Comparison of ENCODE assay signal across 11 cellular contexts in genomic region chr5:179759961-179760541, GRCh38. TPM values are rescaled to one million over a fixed set of nuclear protein-coding genes. Genes with fewer than 3 reads are reported as not detected.
DNase-seq lines count a peak whose midpoint lies in the region; ATAC-seq and TF ChIP-seq lines count a peak whose summit lies in the region.
"Had no signal": no experiment of that assay in that cellular context is flagged by ENCODE, and none has a peak within 500 bp of the region (broad histone marks: within the 10 kb centered on the region; RNA-seq: fewer than 3 reads in every experiment).

No MANE protein-coding gene starts in this region.

- H3K4me1 ChIP-seq in mammary epithelial cell (ENCODE audit: insufficient read depth, low read length) = peaks cover 29% of the 10 kb centered on the region

- DNase-seq in activated CD4-positive, alpha-beta T cell treated with anti-CD3 and anti-CD28 coated beads for 36 hours = peak; percentile 50
- DNase-seq in activated CD4-positive, alpha-beta T cell treated with anti-CD3 and anti-CD28 coated beads, Interleukin-2, amount 50 U/mL, for 1 hour = no peak
- DNase-seq in mammary epithelial cell (peak; percentile 15), AG20443 (ENCODE audit: low spot score) (no peak)
- DNase-seq in stimulated activated effector memory CD8-positive, alpha-beta T cell treated with anti-CD3 and anti-CD28 coated beads, Interleukin-12 subunit alpha, Interleukin-12 subunit beta, amount 100 ng/mL, for 72 hours (ENCODE audit: low spot score in 2 of 2) = no peak
- DNase-seq: C1 segment of cervical spinal cord, WERI-Rb-1 had no signal

- no peaks in the 10 kb centered on the region for H3K36me3 ChIP-seq in mammary epithelial cell (ENCODE audit: insufficient read depth, low read length)
- H3K36me3 ChIP-seq: WERI-Rb-1 had no signal

- POLR2A ChIA-PET in activated CD4-positive, alpha-beta T cell treated with anti-CD3 and anti-CD28 coated beads for 36 hours (lab: Charles Lee) = interaction anchor here (0.7 kb wide), 1 partner anchor 28 kb away, joined by 4 read pairs; no protein-coding TSS in a partner anchor

- no peaks in the 10 kb centered on the region for H3K9me3 Mint-ChIP-seq in activated CD4-positive, alpha-beta T cell treated with anti-CD3 and anti-CD28 coated beads for 36 hours (ENCODE audit: low read depth)
- H3K9me3 Mint-ChIP-seq in IgD-negative memory B cell = no peaks in the 10 kb centered on the region
- H3K9me3 Mint-ChIP-seq in stimulated activated effector memory CD8-positive, alpha-beta T cell treated with anti-CD3 and anti-CD28 coated beads, Interleukin-12 subunit alpha, Interleukin-12 subunit beta, amount 100 ng/mL, for 72 hours = no peaks in the 10 kb centered on the region

- peak overlapping the region; percentile 32 for H3K4me3 Mint-ChIP-seq in activated CD4-positive, alpha-beta T cell treated with anti-CD3 and anti-CD28 coated beads for 36 hours
- H3K4me3 Mint-ChIP-seq in IgD-negative memory B cell = peak overlapping the region in 1 of 4 donors; percentile 24
- H3K4me3 Mint-ChIP-seq in stimulated activated effector memory CD8-positive, alpha-beta T cell treated with anti-CD3 and anti-CD28 coated beads, Interleukin-12 subunit alpha, Interleukin-12 subunit beta, amount 100 ng/mL, for 72 hours = no peak overlapping the region

- no TSS peak for BruUV-seq in mammary epithelial cell (replicated peaks; lab: Mats Ljungman, UMichigan)

- peak; percentile 80 for ATAC-seq in activated CD4-positive, alpha-beta T cell treated with anti-CD3 and anti-CD28 coated beads for 36 hours
- ATAC-seq in stimulated activated effector memory CD8-positive, alpha-beta T cell treated with anti-CD3 and anti-CD28 coated beads, Interleukin-12 subunit alpha, Interleukin-12 subunit beta, amount 100 ng/mL, for 72 hours = peak; percentile 70
- ATAC-seq in GM18858 (IDR thresholded peaks at IDR 0.05; ENCODE audit: unreplicated experiment) (no peak), HG02678 (IDR thresholded peaks at IDR 0.05; ENCODE audit: unreplicated experiment) (no peak)

- peaks cover 9% of the 10 kb centered on the region for H3K36me3 Mint-ChIP-seq in activated CD4-positive, alpha-beta T cell treated with anti-CD3 and anti-CD28 coated beads for 36 hours (ENCODE audit: low read depth)
- no peaks in the 10 kb centered on the region for H3K36me3 Mint-ChIP-seq in IgD-negative memory B cell
- peaks cover 9% of the 10 kb centered on the region for H3K36me3 Mint-ChIP-seq in stimulated activated effector memory CD8-positive, alpha-beta T cell treated with anti-CD3 and anti-CD28 coated beads, Interleukin-12 subunit alpha, Interleukin-12 subunit beta, amount 100 ng/mL, for 72 hours

- no peak for TF ChIP-seq CTCF in mammary epithelial cell (conservative IDR thresholded peaks at IDR 0.05 in 1 of 2, IDR thresholded peaks at IDR 0.05 in 1 of 2; ENCODE audit: extremely low read depth in 1 of 2, insufficient read depth in 1 of 2, low read depth in 1 of 2, low read length in 2 of 2)

- no peaks in the 10 kb centered on the region for H3K27me3 ChIP-seq in mammary epithelial cell (ENCODE audit: insufficient read depth, low read length)

- CTCF ChIA-PET in activated CD4-positive, alpha-beta T cell treated with anti-CD3 and anti-CD28 coated beads for 36 hours (lab: Charles Lee) = interaction anchor here (0.6 to 1.1 kb wide), 2 partner anchors 21 to 28 kb away, joined by 3 to 4 read pairs; no protein-coding TSS in a partner anchor
- CTCF ChIA-PET in mammary epithelial cell (lab: Charles Lee; ENCODE audit: low non-redundant PET) = no interaction called here

- in situ Hi-C loops in mammary epithelial cell (cut with MboI; ENCODE audit: low sequenced_read_pairs in 2 of 2) = no loop called here

- no peak overlapping the region for H3K4me2 ChIP-seq in mammary epithelial cell (ENCODE audit: insufficient read depth, low read depth, low read length)

- H3K4me3 ChIP-seq in mammary epithelial cell (replicated peaks in 1 of 3; ENCODE audit: insufficient read depth in 1 of 3, low read depth in 2 of 3, low read length in 3 of 3) = no peak overlapping the region

- no peaks in the 10 kb centered on the region for H3K27me3 Mint-ChIP-seq in activated CD4-positive, alpha-beta T cell treated with anti-CD3 and anti-CD28 coated beads for 36 hours
- no peaks in the 10 kb centered on the region for H3K27me3 Mint-ChIP-seq in IgD-negative memory B cell

- H3K27ac ChIP-seq in mammary epithelial cell (ENCODE audit: insufficient read depth, low read depth, low read length) = no peak overlapping the region
- H3K27ac ChIP-seq: WERI-Rb-1 had no signal

- H3K79me2 ChIP-seq in mammary epithelial cell (ENCODE audit: insufficient read depth, low read length) = peaks cover 82% of the 10 kb centered on the region

- no peak overlapping the region for H3K9ac ChIP-seq in mammary epithelial cell (ENCODE audit: insufficient read depth, low read length)

- dilution Hi-C loops in mammary epithelial cell (cut with HindIII; ENCODE audit: low sequenced_read_pairs) = loop anchor here (5.0 kb wide), 1 partner anchor 93 kb away; no protein-coding TSS in a partner anchor

- H3K9me3 ChIP-seq in mammary epithelial cell (replicated peaks; ENCODE audit: insufficient read depth, low read length) = no peaks in the 10 kb centered on the region

- H2AFZ ChIP-seq in mammary epithelial cell (ENCODE audit: low read depth, low read length) = no peak overlapping the region

- no peaks in the 10 kb centered on the region for H4K20me1 ChIP-seq in mammary epithelial cell (ENCODE audit: insufficient read depth, low read length)

- H3K4me1 Mint-ChIP-seq in activated CD4-positive, alpha-beta T cell treated with anti-CD3 and anti-CD28 coated beads for 36 hours = peaks cover 66% of the 10 kb centered on the region
- peaks cover 27 to 46% (median 45%) of the 10 kb centered on the region in 3 donors for H3K4me1 Mint-ChIP-seq in IgD-negative memory B cell
- peaks cover 58% of the 10 kb centered on the region for H3K4me1 Mint-ChIP-seq in stimulated activated effector memory CD8-positive, alpha-beta T cell treated with anti-CD3 and anti-CD28 coated beads, Interleukin-12 subunit alpha, Interleukin-12 subunit beta, amount 100 ng/mL, for 72 hours

- 91% methylated on average over 5 of the region's 6 CpGs for WGBS in mammary epithelial cell (ENCODE audit: low coverage, missing lambda C conversion rate)

- peak overlapping the region; percentile 91 for H3K27ac Mint-ChIP-seq in activated CD4-positive, alpha-beta T cell treated with anti-CD3 and anti-CD28 coated beads for 36 hours
- H3K27ac Mint-ChIP-seq in IgD-negative memory B cell = peak overlapping the region in 2 of 3 donors; percentile 55 to 90
- H3K27ac Mint-ChIP-seq in stimulated activated effector memory CD8-positive, alpha-beta T cell treated with anti-CD3 and anti-CD28 coated beads, Interleukin-12 subunit alpha, Interleukin-12 subunit beta, amount 100 ng/mL, for 72 hours = peak overlapping the region; percentile 92

- intact Hi-C loops in activated CD4-positive, alpha-beta T cell treated with anti-CD3 and anti-CD28 coated beads for 36 hours (cut with DNase I, micrococcal nuclease) = no loop called here
- intact Hi-C loops in mammary epithelial cell (cut with micrococcal nuclease) = no loop called here

RNA-seq across cellular contexts. Expression of gene MAML1, which starts 27.4 kb away (rescaled TPM):
- total RNA-seq in activated CD4-positive, alpha-beta T cell treated with anti-CD3 and anti-CD28 coated beads for 36 hours = 10 to 100 TPM; 25.4 to 32.6 TPM
- polyA plus RNA-seq in IgD-negative memory B cell (4.7 TPM), mammary epithelial cell (5.8 TPM)
- 10 to 100 TPM; 10.5 to 17.7 TPM for total RNA-seq in mammary epithelial cell
- 32.4 TPM for polyA minus RNA-seq in mammary epithelial cell

RNA-seq across cellular contexts. Expression of gene LTC4S, which starts 33.7 kb away (rescaled TPM):
- under 1 TPM; 0.39 to 0.42 TPM for total RNA-seq in activated CD4-positive, alpha-beta T cell treated with anti-CD3 and anti-CD28 coated beads for 36 hours
- 0.80 TPM for polyA plus RNA-seq in IgD-negative memory B cell
- under 1 TPM; 0.50 to 0.82 TPM for total RNA-seq in mammary epithelial cell
- polyA plus RNA-seq in mammary epithelial cell = 0.29 TPM
- not detected for polyA minus RNA-seq in mammary epithelial cell
- total RNA-seq: glomerular endothelial cell had no signal

RNA-seq across cellular contexts. Expression of gene MGAT4B, which starts 46.6 kb away (rescaled TPM):
- 10 to 100 TPM; 52.4 to 62.8 TPM for total RNA-seq in activated CD4-positive, alpha-beta T cell treated with anti-CD3 and anti-CD28 coated beads for 36 hours
- polyA plus RNA-seq in IgD-negative memory B cell (12.0 TPM), mammary epithelial cell (157 TPM)
- 100 to 1,000 TPM in 1 of 2 donors, 10 to 100 TPM in 1; 88.0 to 143 TPM for total RNA-seq in mammary epithelial cell
- polyA minus RNA-seq in mammary epithelial cell = 181 TPM

Comparison
In these comparisons a context has a peak if more than half of its experiments do, and no peak if none do; other contexts are left out.
1. DNase-seq: peak in activated CD4-positive, alpha-beta T cell treated with anti-CD3 and anti-CD28 coated beads for 36 hours (single experiment) and mammary epithelial cell (single experiment); none in activated CD4-positive, alpha-beta T cell treated with anti-CD3 and anti-CD28 coated beads, Interleukin-2, amount 50 U/mL, for 1 hour (single experiment), stimulated activated effector memory CD8-positive, alpha-beta T cell treated with anti-CD3 and anti-CD28 coated beads, Interleukin-12 subunit alpha, Interleukin-12 subunit beta, amount 100 ng/mL, for 72 hours (0 of 2) and AG20443 (single experiment).
2. ATAC-seq: peak in activated CD4-positive, alpha-beta T cell treated with anti-CD3 and anti-CD28 coated beads for 36 hours (single experiment) and stimulated activated effector memory CD8-positive, alpha-beta T cell treated with anti-CD3 and anti-CD28 coated beads, Interleukin-12 subunit alpha, Interleukin-12 subunit beta, amount 100 ng/mL, for 72 hours (single experiment); none in GM18858 (single experiment) and HG02678 (single experiment).
3. Peak in every context shown above with its lines, with median percentiles within 50 percentile points of each other: H3K27ac Mint-ChIP-seq.